Comparison of ENCODE assay signal across 8 cellular contexts in the genomic region with DNA sequence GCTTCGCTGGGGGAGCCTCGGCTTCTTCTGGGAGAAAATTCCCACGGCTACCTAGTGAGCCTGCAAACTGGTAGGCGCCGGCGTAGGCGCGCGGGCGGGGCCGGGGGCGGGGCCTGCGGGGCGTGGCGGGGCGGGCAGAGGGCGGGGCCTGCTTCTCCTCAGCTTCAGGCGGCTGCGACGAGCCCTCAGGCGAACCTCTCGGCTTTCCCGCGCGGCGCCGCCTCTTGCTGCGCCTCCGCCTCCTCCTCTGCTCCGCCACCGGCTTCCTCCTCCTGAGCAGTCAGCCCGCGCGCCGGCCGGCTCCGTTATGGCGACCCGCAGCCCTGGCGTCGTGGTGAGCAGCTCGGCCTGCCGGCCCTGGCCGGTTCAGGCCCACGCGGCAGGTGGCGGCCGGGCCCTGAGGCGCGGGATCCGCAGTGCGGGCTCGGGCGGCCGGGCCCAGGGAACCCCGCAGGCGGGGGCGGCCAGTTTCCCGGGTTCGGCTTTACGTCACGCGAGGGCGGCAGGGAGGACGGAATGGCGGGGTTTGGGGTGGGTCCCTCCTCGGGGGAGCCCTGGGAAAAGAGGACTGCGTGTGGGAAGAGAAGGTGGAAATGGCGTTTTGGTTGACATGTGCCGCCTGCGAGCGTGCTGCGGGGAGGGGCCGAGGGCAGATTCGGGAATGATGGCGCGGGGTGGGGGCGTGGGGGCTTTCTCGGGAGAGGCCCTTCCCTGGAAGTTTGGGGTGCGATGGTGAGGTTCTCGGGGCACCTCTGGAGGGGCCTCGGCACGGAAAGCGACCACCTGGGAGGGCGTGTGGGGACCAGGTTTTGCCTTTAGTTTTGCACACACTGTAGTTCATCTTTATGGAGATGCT. TPM values are rescaled to one million over a fixed set of nuclear protein-coding genes. Genes with fewer than 3 reads are reported as not detected.
DNase-seq lines count a peak whose midpoint lies in the region; ATAC-seq and TF ChIP-seq lines count a peak whose summit lies in the region.

HPRT1 (plus strand) TSS at position 161 of the 856 bp plus-strand sequence; CDS start at position 308, 147 bp downstream.

- H3K9me3 ChIP-seq in HUES64 (ENCODE audit: insufficient read depth, low read depth, low read length): no peaks in the 10 kb centered on the region
- no peaks in the 10 kb centered on the region for H3K9me3 ChIP-seq in Peyer's patch
- H3K9me3 ChIP-seq in naive thymus-derived CD4-positive, alpha-beta T cell (ENCODE audit: control insufficient read depth in 2 of 3, low read length in 3 of 3): no peaks in the 10 kb centered on the region

- POLR2A ChIA-PET in naive thymus-derived CD4-positive, alpha-beta T cell (lab: Charles Lee): interaction anchor here (0.5 kb wide), 1 partner anchor 8 kb away, joined by 5 read pairs; no protein-coding TSS in a partner anchor

- H3K9ac ChIP-seq in HUES64 (ENCODE audit: low read depth, low read length): peak within 1 kb of the TSS; percentile 85

- H3K27me3 ChIP-seq in HUES64 (ENCODE audit: insufficient read depth, low read length) (no peaks in the 10 kb centered on the region), Peyer's patch (no peaks in the 10 kb centered on the region)
- H3K27me3 ChIP-seq in naive thymus-derived CD4-positive, alpha-beta T cell (ENCODE audit: control insufficient read depth in 2 of 2, insufficient read depth in 2 of 2, low read length in 2 of 2): no peaks in the 10 kb centered on the region

- intact Hi-C loops in Calu3 (cut with micrococcal nuclease; ENCODE audit: unreplicated experiment): no loop called here
- intact Hi-C loops in naive thymus-derived CD4-positive, alpha-beta T cell (cut with micrococcal nuclease): loop anchor here (2.0 to 10.0 kb wide), 4 partner anchors 345 to 1525 kb away; partner anchors contain the start of genes INTS6L (in 1 of the 2) and SLC9A6 (in 1 of the 2)

- peak within 1 kb of the TSS; percentile 83; the same call in 1 of the 2 replicates for H3K27ac ChIP-seq in HUES64 (ENCODE audit: low read depth, low read length)
- H3K27ac ChIP-seq in Peyer's patch: peak within 1 kb of the TSS; percentile 77 to 90 (median 82)
- H3K27ac ChIP-seq in naive thymus-derived CD4-positive, alpha-beta T cell (ENCODE audit: low read depth, low read length): peak within 1 kb of the TSS; percentile 80

- TF ChIP-seq CTCF in Calu3 (IDR thresholded peaks at IDR 0.05; ENCODE audit: unreplicated experiment): no peak
- no peak for TF ChIP-seq CTCF in Peyer's patch (IDR thresholded peaks at IDR 0.05)

- no peaks in the 10 kb centered on the region for H3K36me3 ChIP-seq in HUES64 (ENCODE audit: insufficient read depth, low read length)
- no peaks in the 10 kb centered on the region for H3K36me3 ChIP-seq in Peyer's patch
- no peaks in the 10 kb centered on the region for H3K36me3 ChIP-seq in naive thymus-derived CD4-positive, alpha-beta T cell (ENCODE audit: control insufficient read depth in 2 of 3, insufficient read depth in 3 of 3, low read length in 3 of 3)

- no peaks in the 10 kb centered on the region for H3K9me3 Mint-ChIP-seq in Calu3 (ENCODE audit: low read depth, unreplicated experiment)
- no peaks in the 10 kb centered on the region for H3K9me3 Mint-ChIP-seq in naive thymus-derived CD4-positive, alpha-beta T cell
- no peaks in the 10 kb centered on the region for H3K9me3 Mint-ChIP-seq in stimulated activated effector memory CD8-positive, alpha-beta T cell treated with anti-CD3 and anti-CD28 coated beads, Interleukin-12 subunit alpha, Interleukin-12 subunit beta, amount 100 ng/mL, for 72 hours

- peak; percentile 81 for DNase-seq in Calu3
- peak; percentile 73 to 92 (median 91) for DNase-seq in Peyer's patch
- peak; percentile 66 for DNase-seq in activated T-helper 1 cell treated with Interleukin-2 at 50 U/mL for 16 hours (ENCODE audit: low read depth)
- peak; percentile 74 for DNase-seq in fibroblast of gingiva (ENCODE audit: low read depth)
- peak; percentile 57 to 80 (median 72) for DNase-seq in naive thymus-derived CD4-positive, alpha-beta T cell
- peak; percentile 58 to 81 for DNase-seq in stimulated activated effector memory CD8-positive, alpha-beta T cell treated with anti-CD3 and anti-CD28 coated beads, Interleukin-12 subunit alpha, Interleukin-12 subunit beta, amount 100 ng/mL, for 72 hours (ENCODE audit: low spot score in 2 of 2)

- peak in 1 of 2 donors; percentile 38 for TF ChIP-seq POLR2A in Peyer's patch (IDR thresholded peaks at IDR 0.05)

- peak within 1 kb of the TSS; percentile 67 for H3K27ac Mint-ChIP-seq in Calu3 (ENCODE audit: unreplicated experiment)
- peak within 1 kb of the TSS in 8 of 9 donors; percentile 14 to 95 (median 84) for H3K27ac Mint-ChIP-seq in naive thymus-derived CD4-positive, alpha-beta T cell
- H3K27ac Mint-ChIP-seq in stimulated activated effector memory CD8-positive, alpha-beta T cell treated with anti-CD3 and anti-CD28 coated beads, Interleukin-12 subunit alpha, Interleukin-12 subunit beta, amount 100 ng/mL, for 72 hours: peak within 1 kb of the TSS; percentile 88

- ATAC-seq in GM21423 (IDR thresholded peaks at IDR 0.05; ENCODE audit: unreplicated experiment): peak; percentile 96
- peak; percentile 99 for ATAC-seq in naive thymus-derived CD4-positive, alpha-beta T cell
- ATAC-seq in stimulated activated effector memory CD8-positive, alpha-beta T cell treated with anti-CD3 and anti-CD28 coated beads, Interleukin-12 subunit alpha, Interleukin-12 subunit beta, amount 100 ng/mL, for 72 hours: peak; percentile 98

- H3K36me3 Mint-ChIP-seq in Calu3 (ENCODE audit: insufficient read depth, unreplicated experiment): peaks cover 20% of the 10 kb centered on the region
- no peaks in the 10 kb centered on the region for H3K36me3 Mint-ChIP-seq in naive thymus-derived CD4-positive, alpha-beta T cell
- H3K36me3 Mint-ChIP-seq in stimulated activated effector memory CD8-positive, alpha-beta T cell treated with anti-CD3 and anti-CD28 coated beads, Interleukin-12 subunit alpha, Interleukin-12 subunit beta, amount 100 ng/mL, for 72 hours: peaks cover 9% of the 10 kb centered on the region

- peaks cover 7% of the 10 kb centered on the region; the same call in 1 of the 2 replicates for H3K4me1 ChIP-seq in HUES64 (ENCODE audit: insufficient read depth, low read length)
- peaks cover 0 to 6% (median 0%) of the 10 kb centered on the region in 4 donors for H3K4me1 ChIP-seq in Peyer's patch
- no peaks in the 10 kb centered on the region for H3K4me1 ChIP-seq in naive thymus-derived CD4-positive, alpha-beta T cell (ENCODE audit: control insufficient read depth in 2 of 2, insufficient read depth in 2 of 2, low read length in 2 of 2)

- CTCF ChIA-PET in Calu3 (lab: Charles Lee): no interaction called here
- CTCF ChIA-PET in naive thymus-derived CD4-positive, alpha-beta T cell (lab: Charles Lee): no interaction called here

- no peaks in the 10 kb centered on the region for H3K27me3 Mint-ChIP-seq in Calu3 (ENCODE audit: unreplicated experiment)
- no peaks in the 10 kb centered on the region for H3K27me3 Mint-ChIP-seq in naive thymus-derived CD4-positive, alpha-beta T cell

- H3K4me1 Mint-ChIP-seq in Calu3 (ENCODE audit: low read depth, unreplicated experiment): no peaks in the 10 kb centered on the region
- peaks cover 0 to 20% (median 10%) of the 10 kb centered on the region in 7 donors for H3K4me1 Mint-ChIP-seq in naive thymus-derived CD4-positive, alpha-beta T cell
- H3K4me1 Mint-ChIP-seq in stimulated activated effector memory CD8-positive, alpha-beta T cell treated with anti-CD3 and anti-CD28 coated beads, Interleukin-12 subunit alpha, Interleukin-12 subunit beta, amount 100 ng/mL, for 72 hours: no peaks in the 10 kb centered on the region

- under 1% methylated on average over 84 of the region's 85 CpGs for WGBS in HUES64

- BruUV-seq in Calu3 (replicated peaks; lab: Mats Ljungman, UMichigan): no TSS peak

- H3K4me3 ChIP-seq in HUES64 (ENCODE audit: low read length) (peak within 1 kb of the TSS; percentile 84), Peyer's patch (peak within 1 kb of the TSS; percentile 56 to 80 (median 66))
- peak within 1 kb of the TSS; percentile 53 for H3K4me3 ChIP-seq in naive thymus-derived CD4-positive, alpha-beta T cell (ENCODE audit: low read length)

- H3K4me3 Mint-ChIP-seq in Calu3 (ENCODE audit: low read depth, unreplicated experiment): peak within 1 kb of the TSS; percentile 85
- H3K4me3 Mint-ChIP-seq in naive thymus-derived CD4-positive, alpha-beta T cell: peak within 1 kb of the TSS; percentile 78 to 97 (median 91)
- H3K4me3 Mint-ChIP-seq in stimulated activated effector memory CD8-positive, alpha-beta T cell treated with anti-CD3 and anti-CD28 coated beads, Interleukin-12 subunit alpha, Interleukin-12 subunit beta, amount 100 ng/mL, for 72 hours: peak within 1 kb of the TSS; percentile 76

RNA-seq across cellular contexts. Expression of gene HPRT1, which starts in this region (rescaled TPM):
- total RNA-seq in Calu3 (2022) (64.8 and 75.0 TPM in 2 replicates), Peyer's patch (10 to 100 TPM; 11.6 to 19.4 (median 17.6) TPM)
- polyA plus RNA-seq in HUES64 (2013, experiment 1 of 2): 33.2 TPM
- 38.0 TPM for polyA plus RNA-seq in HUES64 (2013, experiment 2 of 2)
- 10 to 100 TPM; 13.6 to 73.7 (median 14.9) TPM for total RNA-seq in naive thymus-derived CD4-positive, alpha-beta T cell
- polyA plus RNA-seq in naive thymus-derived CD4-positive, alpha-beta T cell: 10 to 100 TPM; 64.3 to 89.8 TPM

Comparison
In these comparisons a context has a peak if more than half of its experiments do, and no peak if none do; other contexts are left out.
1. Peak in every context shown above with its lines: DNase-seq, ATAC-seq, H3K4me3 ChIP-seq and H3K27ac ChIP-seq.